9 cellular contexts compared by ENCODE assay signal in genomic region chr15:51842852-51843737, GRCh38. TPM values are rescaled to one million over a fixed set of nuclear protein-coding genes. Genes with fewer than 3 reads are reported as not detected.
DNase-seq lines count a peak whose midpoint lies in the region; ATAC-seq, FAIRE-seq and TF ChIP-seq lines count a peak whose summit lies in the region.
"Had no signal": no experiment of that assay in that cellular context is flagged by ENCODE, and none has a peak within 500 bp of the region (broad histone marks: within the 10 kb centered on the region; RNA-seq: fewer than 3 reads in every experiment).

No MANE protein-coding gene starts in this region.

- peak; percentile 24 for FAIRE-seq in GM12892 (lab: Jason Lieb, UNC)

- no peak for ATAC-seq in naive thymus-derived CD8-positive, alpha-beta T cell

- H3K4me3 Mint-ChIP-seq in naive thymus-derived CD8-positive, alpha-beta T cell = peak overlapping the region in 5 of 10 donors; percentile 1 to 43 (median 3)
- H3K4me3 Mint-ChIP-seq: neural crest cell had no signal

- in situ Hi-C loops in astrocyte of the spinal cord (cut with HindIII; ENCODE audit: low sequenced_read_pairs) = no loop called here

- WGBS in ovary, 3 donors = 59 to 65% (median 59%) methylated on average over 6 of the region's 6 CpGs

- H3K4me3 ChIP-seq in astrocyte of the spinal cord (ENCODE audit: low read depth, low read length) = no peak overlapping the region
- no peak overlapping the region for H3K4me3 ChIP-seq in ovary

- no peak for DNase-seq in GM12892 (ENCODE audit: insufficient read length)
- peak; percentile 63 for DNase-seq in HPDE6-E6E7 (ENCODE audit: extremely low spot score)
- DNase-seq in astrocyte of the spinal cord (ENCODE audit: low read depth, low spot score) = peak; percentile 65
- DNase-seq in naive thymus-derived CD8-positive, alpha-beta T cell = no peak
- DNase-seq in NCI-H1105 treated with DMSO at 0.1 percent for 48 hours (lab: John Stamatoyannopoulos, UW) = no peak
- DNase-seq in cortex of kidney (lab: John Stamatoyannopoulos, UW) = no peak
- no peak for DNase-seq in ovary
- DNase-seq in NCI-H2081 treated with DMSO at 0.1 percent for 48 hours (lab: John Stamatoyannopoulos, UW) = no peak

- H3K9me3 Mint-ChIP-seq in naive thymus-derived CD8-positive, alpha-beta T cell = no peaks in the 10 kb centered on the region
- H3K9me3 Mint-ChIP-seq: neural crest cell had no signal

- H3K36me3 ChIP-seq in ovary = no peaks in the 10 kb centered on the region

- intact Hi-C loops in ovary (cut with DNase I) = no loop called here

- no peak for TF ChIP-seq EP300 in ovary (IDR thresholded peaks at IDR 0.05)

- peaks cover 39 to 89% (median 78%) of the 10 kb centered on the region in 4 donors for H3K4me1 Mint-ChIP-seq in naive thymus-derived CD8-positive, alpha-beta T cell

- POLR2A ChIA-PET in naive thymus-derived CD8-positive, alpha-beta T cell (lab: Charles Lee) = interaction anchor here (0.5 to 1.1 kb wide), 3 partner anchors 13 to 931 kb away, joined by 3 to 6 read pairs (median 3); no protein-coding TSS in a partner anchor

- TF ChIP-seq POLR2A in GM12892 (IDR thresholded peaks at IDR 0.05; ENCODE audit: low read depth, low read length) (no peak), ovary (IDR thresholded peaks at IDR 0.05) (no peak)

- H3K27me3 Mint-ChIP-seq in naive thymus-derived CD8-positive, alpha-beta T cell = no peaks in the 10 kb centered on the region

- no peak for TF ChIP-seq CTCF in astrocyte of the spinal cord (IDR thresholded peaks at IDR 0.05; ENCODE audit: low read depth, low read length)
- no peak for TF ChIP-seq CTCF in ovary (IDR thresholded peaks at IDR 0.05)

- H3K27ac ChIP-seq in ovary = no peak overlapping the region

- H3K4me1 ChIP-seq in ovary (ENCODE audit: insufficient read depth) = peaks cover 14% of the 10 kb centered on the region

- no peaks in the 10 kb centered on the region for H3K27me3 ChIP-seq in ovary

- no peaks in the 10 kb centered on the region for H3K36me3 Mint-ChIP-seq in naive thymus-derived CD8-positive, alpha-beta T cell

- H3K9me3 ChIP-seq in ovary = no peaks in the 10 kb centered on the region

- peak overlapping the region in 6 of 10 donors; percentile 15 to 58 (median 42) for H3K27ac Mint-ChIP-seq in naive thymus-derived CD8-positive, alpha-beta T cell

RNA-seq across cellular contexts. Expression of gene TMOD3, which starts 13.6 kb away (rescaled TPM):
- polyA plus RNA-seq in GM12892 (2012; ENCODE audit: missing spikeins) = 22.3 TPM
- 10 to 100 TPM; 52.5 to 56.7 TPM for total RNA-seq in naive thymus-derived CD8-positive, alpha-beta T cell
- polyA plus RNA-seq in naive thymus-derived CD8-positive, alpha-beta T cell = 10 to 100 TPM; 27.6 to 32.6 (median 28.0) TPM
- 10 to 100 TPM; 13.6 to 35.5 (median 29.3) TPM for total RNA-seq in ovary
- polyA plus RNA-seq in ovary = 10 to 100 TPM in 1 of 2 donors, 1 to 10 TPM in 1; 9.4 to 24.1 TPM

Comparison
In these comparisons a context has a peak if more than half of its experiments do, and no peak if none do; other contexts are left out.
1. DNase-seq: peak in HPDE6-E6E7 (single experiment) and astrocyte of the spinal cord (single experiment); none in GM12892 (single experiment), naive thymus-derived CD8-positive, alpha-beta T cell (0 of 10), NCI-H1105 treated with DMSO at 0.1 percent for 48 hours (single experiment), cortex of kidney (single experiment), ovary (0 of 5) and NCI-H2081 treated with DMSO at 0.1 percent for 48 hours (single experiment).